In genomic region chr1:24929876-24930702, GRCh38 we compare ENCODE assay signal across 8 cellular contexts.
DNase-seq lines count a peak whose midpoint lies in the region; TF ChIP-seq lines count a peak whose summit lies in the region.

TSS of gene RUNX3 (minus strand) at chr1:24930276. CDS start at chr1:24929868, 408 bp downstream.

- H3K27me3 ChIP-seq in DOHH2 (ENCODE audit: control insufficient read depth, low read length) (peaks cover 23% of the 10 kb centered on the region), HL-60 (ENCODE audit: insufficient read depth, poor library complexity, severe bottlenecking) (no peaks in the 10 kb centered on the region)

- DNase-seq in GM20000 (ENCODE audit: low spot score), result peak; percentile 99
- DNase-seq in HL-60 (ENCODE audit: low read depth in 1 of 2, low spot score in 1 of 2), result peak; percentile 76 to 91
- DNase-seq in SK-N-MC (ENCODE audit: low read depth, low spot score), result no peak
- DNase-seq in activated naive CD4-positive, alpha-beta T cell (lab: John Stamatoyannopoulos, UW), result peak; percentile 63 to 92 (median 78)
- peak; percentile 88 for DNase-seq in iPS-NIHi11 (ENCODE audit: low spot score)
- peak; percentile 91 to 94 for DNase-seq in stimulated activated CD4-positive, alpha-beta T cell treated with anti-CD3 and anti-CD28 coated beads, Interleukin-4, amount 100 ng/mL, for 4 hours
- no peak for DNase-seq in T1000 (lab: John Stamatoyannopoulos, UW)

- peak within 1 kb of the TSS; percentile 82 for H3K4me2 ChIP-seq in DOHH2 (ENCODE audit: low read length)

- peaks cover 27% of the 10 kb centered on the region; the same call in 1 of the 2 replicates for H4K20me1 ChIP-seq in DOHH2 (ENCODE audit: control insufficient read depth, insufficient read depth, low read depth, low read length)

- peaks cover 55% of the 10 kb centered on the region for H3K4me1 ChIP-seq in DOHH2 (ENCODE audit: control insufficient read depth, low read length)

- H3K9me2 ChIP-seq in DOHH2 (replicated peaks; ENCODE audit: control insufficient read depth, low read length), result no peaks in the 10 kb centered on the region

- H3K79me2 ChIP-seq in DOHH2 (ENCODE audit: control insufficient read depth, low read length), result peaks cover 46% of the 10 kb centered on the region

- H3K36me3 ChIP-seq in DOHH2 (ENCODE audit: control insufficient read depth, low read length) (peaks cover 34% of the 10 kb centered on the region), SK-N-MC (ENCODE audit: insufficient read depth, low read length) (peaks cover 33% of the 10 kb centered on the region)

- H3K9ac ChIP-seq in SK-N-MC (ENCODE audit: insufficient read length), result peak within 1 kb of the TSS; percentile 89

- peak; percentile 38 for TF ChIP-seq CTCF in DOHH2 (IDR thresholded peaks at IDR 0.05; ENCODE audit: low read depth, low read length, poor library complexity, severe bottlenecking)
- TF ChIP-seq CTCF in GM20000 (IDR thresholded peaks at IDR 0.05; ENCODE audit: extremely low read depth, missing control alignments), result peak; percentile 32
- TF ChIP-seq CTCF in HL-60 (IDR thresholded peaks at IDR 0.05; ENCODE audit: insufficient read depth, low read length), result no peak

- H3K9me3 ChIP-seq in DOHH2 (ENCODE audit: control insufficient read depth, insufficient read depth, low read length) (no peaks in the 10 kb centered on the region), SK-N-MC (ENCODE audit: low read depth, low read length) (no peaks in the 10 kb centered on the region)

- H3F3A ChIP-seq in DOHH2 (ENCODE audit: control insufficient read depth, insufficient read depth), result no peaks in the 10 kb centered on the region

- peak within 1 kb of the TSS; percentile 85 for H3K4me3 ChIP-seq in DOHH2 (ENCODE audit: low read length)
- H3K4me3 ChIP-seq in HL-60 (replicated peaks; ENCODE audit: insufficient read depth, low read length), result peak within 1 kb of the TSS; percentile 75
- peak within 1 kb of the TSS; percentile 89 for H3K4me3 ChIP-seq in SK-N-MC

- peak within 1 kb of the TSS; percentile 51 for H3K27ac ChIP-seq in DOHH2 (ENCODE audit: low read depth, low read length)
- peak within 1 kb of the TSS; percentile 93 for H3K27ac ChIP-seq in HL-60 (replicated peaks)
- H3K27ac ChIP-seq in SK-N-MC, result peak within 1 kb of the TSS; percentile 83

Comparison
In these comparisons a context has a peak if more than half of its experiments do, and no peak if none do; other contexts are left out.
1. DNase-seq: peak in GM20000 (single experiment), HL-60 (2 of 2), activated naive CD4-positive, alpha-beta T cell (4 of 4), iPS-NIHi11 (single experiment) and stimulated activated CD4-positive, alpha-beta T cell treated with anti-CD3 and anti-CD28 coated beads, Interleukin-4, amount 100 ng/mL, for 4 hours (2 of 2); none in SK-N-MC (single experiment) and T1000 (single experiment).
2. Peak in every context shown above with its lines, with median percentiles within 50 percentile points of each other: H3K27ac ChIP-seq and H3K4me3 ChIP-seq.